Comparison of ENCODE assay signal across 8 cellular contexts in genomic region chr19:42132030-42132628, GRCh38. TPM values are rescaled to one million over a fixed set of nuclear protein-coding genes. Genes with fewer than 3 reads are reported as not detected.
A peak's percentile ranks its signal among the peaks of the same experiment; 100 is the strongest.
DNase-seq lines count a peak whose midpoint lies in the region; ATAC-seq lines count a peak whose summit lies in the region.

Gene POU2F2 (minus strand): TSS chr19:42132446. CDS start chr19:42132411, 35 bp downstream.

- H3K9me3 ChIP-seq in iPS DF 6.9 (ENCODE audit: control insufficient read depth, insufficient read depth, low read length): no peaks in the 10 kb centered on the region

- H3K4me1 ChIP-seq in iPS DF 6.9 (ENCODE audit: control insufficient read depth, insufficient read depth, low read length): peaks cover 5% of the 10 kb centered on the region; the same call in 1 of the 2 replicates

- no peak within 1 kb of the TSS for H3K27ac ChIP-seq in iPS DF 6.9 (ENCODE audit: low read length)

- peak within 1 kb of the TSS; percentile 39; the same call in 1 of the 2 replicates for H3K4me3 ChIP-seq in iPS DF 6.9 (ENCODE audit: low read length)

- peak; percentile 38 for ATAC-seq in GM21786 (IDR thresholded peaks at IDR 0.05; ENCODE audit: unreplicated experiment)

- no peaks in the 10 kb centered on the region; the same call in 1 of the 2 replicates for H3K27me3 ChIP-seq in iPS DF 6.9 (ENCODE audit: control insufficient read depth, insufficient read depth, low read length)

- no CpG with 5 or more reads among the region's 16 CpGs for WGBS in iPS DF 6.9 (ENCODE audit: insufficient coverage, insufficient read length)

- DNase-seq in C1 segment of cervical spinal cord (lab: John Stamatoyannopoulos, UW): peak in 8 of 14 donors; percentile 3 to 41 (median 26)
- DNase-seq in RPMI7951 (ENCODE audit: low read depth): peak; percentile 57
- peak; percentile 90 for DNase-seq in activated naive CD4-positive, alpha-beta T cell treated with Interleukin-2 at 50 U/mL for 16 hours
- DNase-seq in iPS DF 6.9 (ENCODE audit: low read depth, low spot score): no peak
- peak; percentile 88 for DNase-seq in stimulated activated CD4-positive, alpha-beta T cell treated with anti-CD3 and anti-CD28 coated beads, Interleukin-2, amount 100 ng/mL, for 24 hours
- no peak for DNase-seq in NCI-H1092 treated with DMSO at 0.1 percent for 48 hours (lab: John Stamatoyannopoulos, UW)
- DNase-seq in GOT3 (lab: John Stamatoyannopoulos, UW): no peak

- no peaks in the 10 kb centered on the region for H3K36me3 ChIP-seq in iPS DF 6.9 (ENCODE audit: control insufficient read depth, insufficient read depth, low read length)

RNA-seq across cellular contexts. Expression of gene POU2F2, which starts in this region (rescaled TPM):
- 2.0 and 2.4 TPM in 2 replicates for total RNA-seq in RPMI7951 (2014; rRNA removed; shearing (Covaris generic))

Comparison
In these comparisons a context has a peak if more than half of its experiments do, and no peak if none do; other contexts are left out.
1. DNase-seq: peak in C1 segment of cervical spinal cord (8 of 14), RPMI7951 (single experiment), activated naive CD4-positive, alpha-beta T cell treated with Interleukin-2 at 50 U/mL for 16 hours (single experiment) and stimulated activated CD4-positive, alpha-beta T cell treated with anti-CD3 and anti-CD28 coated beads, Interleukin-2, amount 100 ng/mL, for 24 hours (2 of 2); none in iPS DF 6.9 (single experiment), NCI-H1092 treated with DMSO at 0.1 percent for 48 hours (single experiment) and GOT3 (single experiment).